Comparison of ENCODE assay signal across 24 cellular contexts in the genomic region with DNA sequence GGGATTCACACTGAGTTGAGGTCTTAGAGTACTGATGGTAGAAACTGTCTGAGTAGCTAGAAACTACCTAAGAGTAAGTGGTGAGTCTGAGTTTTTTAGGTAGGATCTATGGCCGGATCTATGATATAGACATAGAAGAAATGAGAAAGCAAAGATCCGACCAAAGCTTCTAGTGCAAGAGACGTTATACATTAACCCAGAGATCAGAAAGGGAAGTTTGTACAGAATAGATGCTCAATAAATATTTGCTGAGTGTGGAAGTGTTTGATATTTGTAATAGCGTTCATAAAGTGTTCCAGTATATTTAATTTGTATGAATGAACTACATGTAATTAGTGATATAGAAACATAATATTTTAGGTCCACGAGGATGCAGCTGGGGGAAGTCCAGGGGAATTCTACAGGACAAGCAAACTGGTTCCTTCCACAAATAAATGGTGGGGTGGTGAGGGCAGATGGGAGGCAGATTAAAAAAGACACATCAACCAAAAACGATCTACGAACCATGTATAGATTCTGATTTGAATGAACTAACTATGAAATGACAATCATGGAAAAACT.
"Had no signal": no experiment of that assay in that cellular context is flagged by ENCODE, and none has a peak within 500 bp of the region (broad histone marks: within the 10 kb centered on the region; RNA-seq: fewer than 3 reads in every experiment).

No MANE protein-coding gene starts in this region.

- FAIRE-seq: astrocyte, RCC 7860 had no signal

- H3K4me1 Mint-ChIP-seq: activated CD4-positive, alpha-beta T cell treated with anti-CD3 and anti-CD28 coated beads, Interleukin-2, amount 10 ng/mL, durations not matched to agents 24 days and 14 days; activated CD8-positive, alpha-beta memory T cell treated with anti-CD3 and anti-CD28 coated beads, Interleukin-2, amount 10 ng/mL, durations not matched to agents 7 days and 5 days; brain; central memory CD8-positive, alpha-beta T cell had no signal

- ATAC-seq: activated CD8-positive, alpha-beta memory T cell treated with anti-CD3 and anti-CD28 coated beads, Interleukin-2, amount 10 ng/mL, durations not matched to agents 7 days and 5 days; PC-3 had no signal

- H3K27me3 Mint-ChIP-seq: activated CD4-positive, alpha-beta T cell treated with anti-CD3 and anti-CD28 coated beads, Interleukin-2, amount 10 ng/mL, durations not matched to agents 24 days and 14 days; activated CD8-positive, alpha-beta memory T cell treated with anti-CD3 and anti-CD28 coated beads, Interleukin-2, amount 10 ng/mL, durations not matched to agents 7 days and 5 days; activated naive CD8-positive, alpha-beta T cell; activated T-cell treated with anti-CD3 and anti-CD28 coated beads, Interleukin-2, amount 50 U/mL, for 24 hours; brain; central memory CD8-positive, alpha-beta T cell had no signal

- H3K27ac Mint-ChIP-seq: activated CD4-positive, alpha-beta T cell treated with anti-CD3 and anti-CD28 coated beads, Interleukin-2, amount 10 ng/mL, durations not matched to agents 24 days and 14 days; activated CD8-positive, alpha-beta memory T cell treated with anti-CD3 and anti-CD28 coated beads, Interleukin-2, amount 10 ng/mL, durations not matched to agents 7 days and 5 days; activated naive CD8-positive, alpha-beta T cell; activated T-cell treated with anti-CD3 and anti-CD28 coated beads, Interleukin-2, amount 50 U/mL, for 24 hours; activated T-helper 1 cell treated with anti-CD3 and anti-CD28 coated beads, Interleukin-12 subunit alpha, Interleukin-12 subunit beta, Interleukin-2, Interleukin-4 antibody, amounts not matched to agents 30 ng/mL and 10 ng/mL and 1 ng/mL, durations not matched to agents 14 hours and 24 hours and 36 hours; brain; T-helper 1 cell treated with Interleukin-12 subunit alpha and Interleukin-12 subunit beta and Interleukin-4 antibody, amounts not matched to agents 30 μg/mL and 1 μg/mL, for 36 hours had no signal

- H3K9me3 Mint-ChIP-seq: activated T-cell treated with anti-CD3 and anti-CD28 coated beads, Interleukin-2, amount 50 U/mL, for 24 hours; activated T-helper 1 cell treated with anti-CD3 and anti-CD28 coated beads, Interleukin-12 subunit alpha, Interleukin-12 subunit beta, Interleukin-2, Interleukin-4 antibody, amounts not matched to agents 30 ng/mL and 10 ng/mL and 1 ng/mL, durations not matched to agents 14 hours and 24 hours and 36 hours; central memory CD8-positive, alpha-beta T cell had no signal

- H3K4me3 Mint-ChIP-seq: activated CD4-positive, alpha-beta T cell treated with anti-CD3 and anti-CD28 coated beads, Interleukin-2, amount 10 ng/mL, durations not matched to agents 24 days and 14 days; activated CD8-positive, alpha-beta memory T cell treated with anti-CD3 and anti-CD28 coated beads, Interleukin-2, amount 10 ng/mL, durations not matched to agents 7 days and 5 days; activated naive CD8-positive, alpha-beta T cell; activated T-cell treated with anti-CD3 and anti-CD28 coated beads, Interleukin-2, amount 50 U/mL, for 24 hours; activated T-helper 1 cell treated with anti-CD3 and anti-CD28 coated beads, Interleukin-12 subunit alpha, Interleukin-12 subunit beta, Interleukin-2, Interleukin-4 antibody, amounts not matched to agents 30 ng/mL and 10 ng/mL and 1 ng/mL, durations not matched to agents 14 hours and 24 hours and 36 hours; brain; central memory CD8-positive, alpha-beta T cell; T-helper 1 cell treated with Interleukin-12 subunit alpha and Interleukin-12 subunit beta and Interleukin-4 antibody, amounts not matched to agents 30 μg/mL and 1 μg/mL, for 36 hours had no signal

- H3K36me3 Mint-ChIP-seq: activated naive CD8-positive, alpha-beta T cell had no signal

- DNase-seq: activated CD4-positive, alpha-beta T cell treated with anti-CD3 and anti-CD28 coated beads for 1 hour; activated CD4-positive, alpha-beta T cell treated with anti-CD3 and anti-CD28 coated beads, Interleukin-2, amount 10 ng/mL, durations not matched to agents 24 days and 14 days; activated CD4-positive, alpha-beta T cell treated with anti-CD3 and anti-CD28 coated beads, Interleukin-2, amount 50 U/mL, for 48 hours; activated CD8-positive, alpha-beta memory T cell treated with anti-CD3 and anti-CD28 coated beads, Interleukin-2, amount 10 ng/mL, durations not matched to agents 7 days and 5 days; activated effector memory CD4-positive, alpha-beta T cell treated with Interleukin-2 at 50 U/mL for 16 hours; activated naive CD4-positive, alpha-beta T cell; activated T-cell treated with anti-CD3 and anti-CD28 coated beads, Interleukin-2, amount 50 U/mL, for 24 hours; amygdala; NCI-H1092; NCI-H1417; NCI-H1930; NCI-H2107; NCI-H510A treated with DMSO at 0.1 percent for 48 hours; NCI-H69; NK-92 treated with Interleukin-12 subunit alpha and Interleukin-12 subunit beta, amount 100 ng/mL, for 24 hours; PC-3; SHP77 had no signal
